In genomic region chr12:89051065-89051677, GRCh38 we compare ENCODE assay signal across 8 cellular contexts.
DNase-seq lines count a peak whose midpoint lies in the region; ATAC-seq, FAIRE-seq and TF ChIP-seq lines count a peak whose summit lies in the region.

No MANE protein-coding gene starts in this region.

- DNase-seq in Caki2 (ENCODE audit: low read depth) (peak; percentile 40), NCI-H460 (ENCODE audit: extremely low read depth, low read depth) (peak; percentile 74), GM12878 (ENCODE audit: low read depth, low spot score) (no peak), iPS DF 4.7 (ENCODE audit: extremely low read depth, low spot score) (peak; percentile 60)
- DNase-seq in stimulated activated effector memory CD8-positive, alpha-beta T cell treated with anti-CD3 and anti-CD28 coated beads, Interleukin-12 subunit alpha, Interleukin-12 subunit beta, amount 100 ng/mL, for 72 hours (ENCODE audit: low spot score in 2 of 2): no peak
- no peak for DNase-seq in activated CD8-positive, alpha-beta memory T cell treated with anti-CD3 and anti-CD28 coated beads for 24 hours

- 0% methylated on average over 2 of the region's 2 CpGs for WGBS in GM12878 (ENCODE audit: insufficient coverage, insufficient replicate concordance, low lambda C conversion rate, missing lambda C conversion rate)

- no peak overlapping the region for H3K27ac Mint-ChIP-seq in stimulated activated effector memory CD8-positive, alpha-beta T cell treated with anti-CD3 and anti-CD28 coated beads, Interleukin-12 subunit alpha, Interleukin-12 subunit beta, amount 100 ng/mL, for 72 hours

- H3K36me3 ChIP-seq in GM12878 (ENCODE audit: control insufficient read depth in 2 of 2, insufficient read depth in 2 of 2, low read length in 1 of 2): no peaks in the 10 kb centered on the region

- intact Hi-C loops in GM12878 (cut with micrococcal nuclease; ENCODE audit: unreplicated experiment): loop anchor here (1.0 to 2.0 kb wide), 3 partner anchors 410 to 478 kb away; partner anchors contain the start of gene GALNT4

- TF ChIP-seq EP300 in GM12878 (IDR thresholded peaks at IDR 0.05; ENCODE audit: borderline replicate concordance in 1 of 2, control insufficient read depth in 1 of 2, low read depth in 2 of 2, low read length in 2 of 2): no peak

- SMC1A ChIA-PET in GM12878 (lab: Charles Lee; ENCODE audit: uncharacterized antibody, unreplicated experiment): interaction anchor here (2.6 kb wide), 1 partner anchor 410 kb away, joined by 12 read pairs; no protein-coding TSS in a partner anchor

- no peak overlapping the region for H2AFZ ChIP-seq in GM12878 (ENCODE audit: control insufficient read depth, low read depth, low read length)

- BruUV-seq in GM12878 (replicated peaks; lab: Mats Ljungman, UMichigan): no TSS peak

- in situ Hi-C loops in Caki2 (cut with HindIII; ENCODE audit: low pct_unique_long_range_greater_than_20kb, low sequenced_read_pairs): loop anchor here (25.0 kb wide), 1 partner anchor 411 kb away; no protein-coding TSS in a partner anchor
- in situ Hi-C loops in GM12878 (cut with MboI): no loop called here

- no peaks in the 10 kb centered on the region for H3K27me3 ChIP-seq in GM12878 (replicated peaks in 1 of 2; ENCODE audit: control insufficient read depth in 2 of 2, insufficient read depth in 2 of 2, low read length in 1 of 2)

- H3K4me2 ChIP-seq in GM12878 (ENCODE audit: control insufficient read depth, insufficient read depth): no peak overlapping the region

- no peaks in the 10 kb centered on the region for H3K9me3 Mint-ChIP-seq in stimulated activated effector memory CD8-positive, alpha-beta T cell treated with anti-CD3 and anti-CD28 coated beads, Interleukin-12 subunit alpha, Interleukin-12 subunit beta, amount 100 ng/mL, for 72 hours

- H3K4me3 ChIP-seq in GM12878: no peak overlapping the region

- peak; percentile 66 to 74 (median 69) for TF ChIP-seq CTCF in GM12878 (IDR thresholded peaks at IDR 0.05 in 2 of 3, conservative IDR thresholded peaks at IDR 0.05 in 1 of 3; ENCODE audit: control insufficient read depth in 2 of 3, extremely low read depth in 1 of 3, insufficient read depth in 1 of 3, low read depth in 3 of 3, low read length in 3 of 3)

- POLR2A ChIA-PET in GM12878 (lab: Charles Lee): no interaction called here

- CTCF ChIA-PET in GM12878 (lab: Yijun Ruan, JAX): interaction anchor here (1.0 to 1.5 kb wide), 3 partner anchors 14 to 417 kb away, joined by 3 to 9 read pairs (median 3); no protein-coding TSS in a partner anchor

- H3K4me3 Mint-ChIP-seq in stimulated activated effector memory CD8-positive, alpha-beta T cell treated with anti-CD3 and anti-CD28 coated beads, Interleukin-12 subunit alpha, Interleukin-12 subunit beta, amount 100 ng/mL, for 72 hours: no peak overlapping the region

- FAIRE-seq in GM12878 (lab: Jason Lieb, UNC): peak; percentile 74

- no peaks in the 10 kb centered on the region for H3K79me2 ChIP-seq in GM12878 (ENCODE audit: control insufficient read depth, insufficient read depth, low read length)

- TF ChIP-seq POLR2A in GM12878 (IDR thresholded peaks at IDR 0.05; ENCODE audit: low read depth, low read length): no peak

- H3K27ac ChIP-seq in GM12878 (ENCODE audit: control insufficient read depth, insufficient read depth): no peak overlapping the region

- no peaks in the 10 kb centered on the region for H3K9me3 ChIP-seq in GM12878 (replicated peaks; ENCODE audit: control insufficient read depth, insufficient read depth, low read length)

- H3K36me3 Mint-ChIP-seq in stimulated activated effector memory CD8-positive, alpha-beta T cell treated with anti-CD3 and anti-CD28 coated beads, Interleukin-12 subunit alpha, Interleukin-12 subunit beta, amount 100 ng/mL, for 72 hours: no peaks in the 10 kb centered on the region

- RAD21 ChIA-PET in GM12878 (lab: Charles Lee; ENCODE audit: unreplicated experiment): interaction anchor here (1.0 kb wide), 1 partner anchor 1894 kb away, joined by 3 read pairs; no protein-coding TSS in a partner anchor

- H3K9ac ChIP-seq in GM12878 (ENCODE audit: control insufficient read depth, insufficient read depth, low read length): no peak overlapping the region

- ATAC-seq in GM18907 (IDR thresholded peaks at IDR 0.05; ENCODE audit: unreplicated experiment) (peak; percentile 81), HG03432 (IDR thresholded peaks at IDR 0.05; ENCODE audit: unreplicated experiment) (peak; percentile 90), GM12878 (peak; percentile 70)
- peak; percentile 57 for ATAC-seq in stimulated activated effector memory CD8-positive, alpha-beta T cell treated with anti-CD3 and anti-CD28 coated beads, Interleukin-12 subunit alpha, Interleukin-12 subunit beta, amount 100 ng/mL, for 72 hours

- peaks cover 11% of the 10 kb centered on the region for H3K4me1 Mint-ChIP-seq in stimulated activated effector memory CD8-positive, alpha-beta T cell treated with anti-CD3 and anti-CD28 coated beads, Interleukin-12 subunit alpha, Interleukin-12 subunit beta, amount 100 ng/mL, for 72 hours

- no peaks in the 10 kb centered on the region for H4K20me1 ChIP-seq in GM12878 (ENCODE audit: control insufficient read depth, insufficient read depth)

- H3K4me1 ChIP-seq in GM12878 (ENCODE audit: control insufficient read depth, insufficient read depth, low read length): no peaks in the 10 kb centered on the region

- peak; percentile 96 for TF ChIP-seq RAD21 in GM12878 (IDR thresholded peaks at IDR 0.05; ENCODE audit: insufficient read depth, low read depth, low read length)

TF ChIP-seq in GM12878, 131 proteins besides CTCF, POLR2A, EP300 and RAD21:
- TF ChIP-seq SMC3 (IDR thresholded peaks at IDR 0.05; ENCODE audit: borderline replicate concordance, low read length): peak; percentile 81
- TF ChIP-seq PKNOX1 (IDR thresholded peaks at IDR 0.05): peak; percentile 60
- TF ChIP-seq MYC (IDR thresholded peaks at IDR 0.05; ENCODE audit: insufficient read depth, insufficient read length, insufficient replicate concordance, low read length, severe bottlenecking): no peak

Comparison
In these comparisons a context has a peak if more than half of its experiments do, and no peak if none do; other contexts are left out.
1. DNase-seq: peak in Caki2 (single experiment), NCI-H460 (single experiment) and iPS DF 4.7 (single experiment); none in GM12878 (single experiment), stimulated activated effector memory CD8-positive, alpha-beta T cell treated with anti-CD3 and anti-CD28 coated beads, Interleukin-12 subunit alpha, Interleukin-12 subunit beta, amount 100 ng/mL, for 72 hours (0 of 2) and activated CD8-positive, alpha-beta memory T cell treated with anti-CD3 and anti-CD28 coated beads for 24 hours (single experiment).
2. Peak in every context shown above with its lines, with median percentiles within 50 percentile points of each other: ATAC-seq.